8 cellular contexts compared by ENCODE assay signal in genomic region chr7:44606341-44607140, GRCh38. TPM values are rescaled to one million over a fixed set of nuclear protein-coding genes. Genes with fewer than 3 reads are reported as not detected.
DNase-seq lines count a peak whose midpoint lies in the region; ATAC-seq and TF ChIP-seq lines count a peak whose summit lies in the region.

Gene OGDH, plus strand, starts transcription at chr7:44606627. Its CDS starts 17,717 bp downstream, at chr7:44624344.

- no peaks in the 10 kb centered on the region for H3K9me3 ChIP-seq in OCI-LY3 (ENCODE audit: insufficient read depth, low read length)

- H3K27ac ChIP-seq in OCI-LY3 (ENCODE audit: low read length), result peak within 1 kb of the TSS; percentile 76

- H3K36me3 Mint-ChIP-seq in endothelial cell (ENCODE audit: low read depth, unreplicated experiment), result peaks cover 5% of the 10 kb centered on the region

- ATAC-seq in GM21515 (IDR thresholded peaks at IDR 0.05; ENCODE audit: unreplicated experiment), result peak; percentile 92

- H3K4me1 Mint-ChIP-seq in endothelial cell (ENCODE audit: unreplicated experiment), result peaks cover 13% of the 10 kb centered on the region

- H3K4me3 Mint-ChIP-seq in endothelial cell (ENCODE audit: unreplicated experiment), result peak within 1 kb of the TSS; percentile 97

- H3K4me3 ChIP-seq in OCI-LY3 (ENCODE audit: low read length), result peak within 1 kb of the TSS; percentile 88

- peaks cover 43% of the 10 kb centered on the region for H3K79me2 ChIP-seq in OCI-LY3 (ENCODE audit: low read length)

- peak within 1 kb of the TSS; percentile 100 for H3K4me2 ChIP-seq in OCI-LY3 (ENCODE audit: low read length)

- no peaks in the 10 kb centered on the region for H3K9me3 Mint-ChIP-seq in endothelial cell (ENCODE audit: unreplicated experiment)

- H3K4me1 ChIP-seq in OCI-LY3 (ENCODE audit: low read length), result peaks cover 19% of the 10 kb centered on the region

- peaks cover 3% of the 10 kb centered on the region for H3K36me3 ChIP-seq in OCI-LY3 (replicated peaks; ENCODE audit: low read depth, low read length)

- H3K27ac Mint-ChIP-seq in endothelial cell (ENCODE audit: unreplicated experiment), result peak within 1 kb of the TSS; percentile 92

- TF ChIP-seq CTCF in OCI-LY3 (IDR thresholded peaks at IDR 0.05; ENCODE audit: low read depth, low read length) (no peak), endothelial cell (IDR thresholded peaks at IDR 0.05; ENCODE audit: unreplicated experiment) (no peak)

- peak within 1 kb of the TSS; percentile 93 for H3K9ac ChIP-seq in OCI-LY3 (ENCODE audit: low read length)

- peak; percentile 100 for DNase-seq in D341Med (ENCODE audit: low spot score)
- peak; percentile 99 for DNase-seq in HuH-7 (ENCODE audit: low spot score)
- DNase-seq in activated CD8-positive, alpha-beta memory T cell treated with anti-CD3 and anti-CD28 coated beads, Interleukin-2, amount 50 U/mL, for 48 hours, result peak; percentile 100
- DNase-seq in endothelial cell (ENCODE audit: low spot score), result peak; percentile 99
- peak; percentile 98 for DNase-seq in midbrain (lab: John Stamatoyannopoulos, UW)
- DNase-seq in stimulated activated CD8-positive, alpha-beta memory T cell treated with anti-CD3 and anti-CD28 coated beads, Interleukin-2, amount 100 ng/mL, for 1 hour (ENCODE audit: low read depth in 2 of 2), result peak; percentile 99

- H2AFZ ChIP-seq in OCI-LY3 (ENCODE audit: low read depth, low read length), result peak within 1 kb of the TSS; percentile 57

- H4K20me1 ChIP-seq in OCI-LY3 (ENCODE audit: insufficient read depth, low read length), result peaks cover 9% of the 10 kb centered on the region; the same call in 1 of the 2 replicates

- H3K27me3 Mint-ChIP-seq in endothelial cell (ENCODE audit: unreplicated experiment), result peaks cover 6% of the 10 kb centered on the region

- H3K27me3 ChIP-seq in OCI-LY3 (ENCODE audit: low read depth, low read length), result 0 out of 2 replicates have a peak, but pooled peaks cover 2% of the 10 kb centered on the region

RNA-seq across cellular contexts. Expression of gene OGDH, which starts in this region (rescaled TPM):
- 67.1 TPM for total RNA-seq in endothelial cell (ENCODE audit: unreplicated experiment)

Comparison
In these comparisons a context has a peak if more than half of its experiments do, and no peak if none do; other contexts are left out.
1. Peak in every context shown above with its lines: DNase-seq, ATAC-seq, H3K4me3 ChIP-seq and H3K27ac ChIP-seq.